8 cellular contexts compared by ENCODE assay signal in the genomic region with DNA sequence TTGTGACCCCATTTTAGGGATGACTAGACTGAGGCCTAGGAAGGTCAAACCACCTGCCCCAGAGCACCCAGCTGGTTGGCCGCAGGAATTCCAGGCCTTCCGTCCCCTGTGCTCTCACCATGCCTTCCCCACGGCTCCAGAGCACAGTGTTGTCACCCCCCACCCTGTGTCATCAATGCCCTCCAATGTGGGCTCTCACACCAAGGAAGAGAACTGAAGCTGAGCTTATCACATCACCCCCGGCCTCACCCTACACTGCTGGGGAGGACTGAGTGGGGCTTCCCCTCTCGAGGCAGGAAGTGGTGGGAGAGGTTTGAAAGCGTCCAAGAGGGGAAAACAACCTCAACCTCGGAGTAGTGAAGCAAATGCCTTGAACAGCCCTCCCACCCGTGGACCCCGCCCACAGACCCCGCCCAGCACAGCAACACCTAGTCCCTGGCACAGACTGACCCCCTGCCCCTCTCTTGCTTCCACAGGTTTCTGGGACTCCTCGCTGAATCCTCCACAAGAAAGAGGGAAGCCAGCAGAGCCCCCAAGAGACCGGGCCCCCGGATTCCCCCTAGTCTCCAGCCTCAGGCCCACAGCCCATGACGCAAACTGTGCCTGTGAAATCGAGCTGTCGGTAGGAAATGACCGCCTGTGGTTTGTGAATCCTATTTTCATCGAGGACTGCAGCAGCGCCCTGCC.
DNase-seq lines count a peak whose midpoint lies in the region; ATAC-seq and TF ChIP-seq lines count a peak whose summit lies in the region.

No MANE protein-coding gene starts in this region.

- no peaks in the 10 kb centered on the region for H3K27me3 ChIP-seq in effector memory CD4-positive, alpha-beta T cell (replicated peaks; ENCODE audit: control insufficient read depth, insufficient read depth, low read length, poor library complexity, severe bottlenecking)

- H3K4me1 ChIP-seq in effector memory CD4-positive, alpha-beta T cell (ENCODE audit: control insufficient read depth, insufficient read depth, low read length, poor library complexity, severe bottlenecking): peaks cover 66% of the 10 kb centered on the region

- H3K4me3 Mint-ChIP-seq in mesothelial cell of epicardium: no peak overlapping the region

- peak overlapping the region; percentile 94 for H3K27ac ChIP-seq in effector memory CD4-positive, alpha-beta T cell (ENCODE audit: insufficient read depth, low read length, poor library complexity, severe bottlenecking)

- H3K4me1 Mint-ChIP-seq in mesothelial cell of epicardium: peaks cover 6% of the 10 kb centered on the region

- no peak overlapping the region for H3K27ac Mint-ChIP-seq in mesothelial cell of epicardium

- no peaks in the 10 kb centered on the region for H3K9me3 ChIP-seq in effector memory CD4-positive, alpha-beta T cell (ENCODE audit: control insufficient read depth, low read length)

- peaks cover 5% of the 10 kb centered on the region for H3K36me3 ChIP-seq in effector memory CD4-positive, alpha-beta T cell (ENCODE audit: control insufficient read depth, insufficient read depth, low read length)

- no peaks in the 10 kb centered on the region for H3K27me3 Mint-ChIP-seq in mesothelial cell of epicardium (ENCODE audit: low read depth)

- H3K4me3 ChIP-seq in effector memory CD4-positive, alpha-beta T cell (ENCODE audit: insufficient read depth, low read depth, low read length, poor library complexity, severe bottlenecking): peak overlapping the region; percentile 76

- ATAC-seq in HG03139 (IDR thresholded peaks at IDR 0.05; ENCODE audit: unreplicated experiment): peak; percentile 52

- no peaks in the 10 kb centered on the region for H3K9me3 Mint-ChIP-seq in mesothelial cell of epicardium

- peak; percentile 61 to 69 for DNase-seq in activated CD4-positive, alpha-beta T cell treated with anti-CD3 and anti-CD28 coated beads for 24 hours (ENCODE audit: low read depth in 2 of 2)
- DNase-seq in effector memory CD4-positive, alpha-beta T cell: peak; percentile 64 to 71 (median 66)
- peak; percentile 54 to 62 for DNase-seq in stimulated activated CD4-positive, alpha-beta T cell treated with anti-CD3 and anti-CD28 coated beads, Interleukin-1b, Interleukin-23, amount 100 ng/mL, for 4 hours (ENCODE audit: low read depth in 2 of 2)
- DNase-seq in DMS79 (lab: John Stamatoyannopoulos, UW) (no peak), amniotic stem cell (lab: John Stamatoyannopoulos, UW) (no peak), mesothelial cell of epicardium (ENCODE audit: low spot score in 2 of 2, unreplicated experiment in 2 of 2) (no peak)

- peak; percentile 41 for TF ChIP-seq POLR2A in GM19099 (IDR thresholded peaks at IDR 0.05; ENCODE audit: extremely low read depth, insufficient read length, low read depth)

- peaks cover 2% of the 10 kb centered on the region for H3K36me3 Mint-ChIP-seq in mesothelial cell of epicardium

- no peak for TF ChIP-seq CTCF in mesothelial cell of epicardium (IDR thresholded peaks at IDR 0.05; ENCODE audit: unreplicated experiment)

Comparison
In these comparisons a context has a peak if more than half of its experiments do, and no peak if none do; other contexts are left out.
1. DNase-seq: peak in activated CD4-positive, alpha-beta T cell treated with anti-CD3 and anti-CD28 coated beads for 24 hours (2 of 2), effector memory CD4-positive, alpha-beta T cell (3 of 3) and stimulated activated CD4-positive, alpha-beta T cell treated with anti-CD3 and anti-CD28 coated beads, Interleukin-1b, Interleukin-23, amount 100 ng/mL, for 4 hours (2 of 2); none in DMS79 (single experiment), amniotic stem cell (single experiment) and mesothelial cell of epicardium (0 of 2).